In the genomic region with DNA sequence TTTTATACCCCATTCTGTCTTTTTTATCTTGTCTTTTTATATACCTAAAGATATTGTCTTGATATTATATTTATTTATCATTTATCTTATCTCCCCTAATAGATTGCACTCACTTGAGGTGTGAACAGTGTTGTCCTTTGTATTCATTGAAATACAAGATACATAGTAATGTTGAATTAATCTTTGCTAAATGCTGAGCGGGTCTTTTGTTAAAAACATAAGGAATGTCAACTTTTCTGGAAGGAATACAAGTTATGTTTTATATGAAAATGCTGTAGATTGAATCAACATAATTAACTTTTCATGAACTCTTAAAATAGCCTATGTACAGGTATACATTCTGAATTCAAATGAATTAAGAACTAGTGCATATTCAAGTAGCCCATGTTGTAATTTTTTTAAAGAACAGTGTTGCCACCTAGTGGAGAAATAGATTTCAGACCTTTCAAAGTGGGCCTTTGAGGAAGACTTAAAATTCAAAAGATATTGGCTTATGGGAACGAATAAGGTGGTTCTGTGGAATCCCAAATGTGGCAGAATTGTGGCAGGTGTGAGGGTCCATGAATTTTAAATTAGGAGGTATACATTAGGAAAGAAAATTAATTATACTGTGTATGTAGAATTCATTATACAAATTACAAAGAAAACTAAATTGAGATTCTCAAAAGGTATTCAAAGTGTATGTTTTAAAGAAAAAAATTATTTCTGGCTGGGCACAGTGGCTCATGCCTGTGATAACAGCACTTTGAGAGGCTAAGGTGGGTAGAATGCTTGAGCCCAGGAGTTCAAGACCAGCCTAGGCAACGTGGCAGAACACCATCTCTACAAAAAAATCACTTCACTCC, we compare ENCODE assay signal across 10 cellular contexts. TPM values are rescaled to one million over a fixed set of nuclear protein-coding genes. Genes with fewer than 3 reads are reported as not detected.
A peak's percentile ranks its signal among the peaks of the same experiment; 100 is the strongest.
DNase-seq lines count a peak whose midpoint lies in the region; TF ChIP-seq lines count a peak whose summit lies in the region.
"Had no signal": no experiment of that assay in that cellular context is flagged by ENCODE, and none has a peak within 500 bp of the region (broad histone marks: within the 10 kb centered on the region; RNA-seq: fewer than 3 reads in every experiment).

No MANE protein-coding gene starts in this region.

- CTCF ChIA-PET in SK-N-SH (lab: Yijun Ruan, JAX), result interaction anchor here (0.5 to 2.5 kb wide), 6 partner anchors 10 to 393 kb away, joined by 3 to 17 read pairs (median 3); a partner anchor contains a TSS

- H3K27ac ChIP-seq in cardiac muscle cell, result no peak overlapping the region
- H3K27ac ChIP-seq in SK-N-SH (ENCODE audit: low read depth in 2 of 2, low read length in 1 of 2), result no peak overlapping the region
- H3K27ac ChIP-seq in fibroblast of lung (ENCODE audit: insufficient read depth, low read length), result no peak overlapping the region

- H3K4me1 ChIP-seq in cardiac muscle cell (ENCODE audit: low read depth) (no peaks in the 10 kb centered on the region), SK-N-SH (ENCODE audit: control insufficient read depth in 1 of 2, insufficient read depth in 2 of 2, low read depth in 1 of 2, low read length in 1 of 2) (no peaks in the 10 kb centered on the region), fibroblast of lung (ENCODE audit: control insufficient read depth, extremely low read depth, insufficient read depth, low read length) (no peaks in the 10 kb centered on the region)

- H2AFZ ChIP-seq in SK-N-SH (ENCODE audit: low read depth), result no peak overlapping the region
- H2AFZ ChIP-seq in fibroblast of lung (ENCODE audit: low read length), result no peak overlapping the region

- peaks cover 17% of the 10 kb centered on the region for H3F3A ChIP-seq in SK-N-SH (replicated peaks; ENCODE audit: insufficient read depth)

- H3K9me2 ChIP-seq in SK-N-SH, result no peaks in the 10 kb centered on the region

- H3K36me3 Mint-ChIP-seq in progenitor cell of endocrine pancreas (ENCODE audit: insufficient read depth), result no peaks in the 10 kb centered on the region

- H3K27me3 ChIP-seq in cardiac muscle cell (no peaks in the 10 kb centered on the region), SK-N-SH (ENCODE audit: insufficient read depth) (no peaks in the 10 kb centered on the region), fibroblast of lung (ENCODE audit: control insufficient read depth, insufficient read depth, low read length) (no peaks in the 10 kb centered on the region)

- intact Hi-C loops in cardiac septum (cut with DNase I), result no loop called here

- TF ChIP-seq EP300 in SK-N-SH (IDR thresholded peaks at IDR 0.05; ENCODE audit: borderline replicate concordance in 1 of 2, low read depth in 1 of 2, low read length in 1 of 2), result no peak

- 69% methylated on average over 3 of the region's 3 CpGs for WGBS in SK-N-SH (ENCODE audit: low lambda C conversion rate)

- peak; percentile 73 for TF ChIP-seq RAD21 in SK-N-SH (IDR thresholded peaks at IDR 0.05; ENCODE audit: low read length)

- no peaks in the 10 kb centered on the region for H3K79me2 ChIP-seq in SK-N-SH (ENCODE audit: insufficient read depth)
- H3K79me2 ChIP-seq in fibroblast of lung (ENCODE audit: control insufficient read depth, insufficient read depth, low read length), result no peaks in the 10 kb centered on the region

- H3K4me2 ChIP-seq in SK-N-SH (no peak overlapping the region), fibroblast of lung (ENCODE audit: extremely low read depth, insufficient read depth, low read length) (no peak overlapping the region)

- H3K9me3 ChIP-seq in cardiac muscle cell (ENCODE audit: low read depth), result no peaks in the 10 kb centered on the region
- H3K9me3 ChIP-seq in SK-N-SH, result no peaks in the 10 kb centered on the region
- no peaks in the 10 kb centered on the region for H3K9me3 ChIP-seq in fibroblast of lung (ENCODE audit: control insufficient read depth, insufficient read depth, low read depth, low read length)

- H3K4me3 Mint-ChIP-seq in progenitor cell of endocrine pancreas (ENCODE audit: low read depth), result no peak overlapping the region
- H3K4me3 Mint-ChIP-seq: central memory CD8-positive, alpha-beta T cell; stimulated activated naive CD8-positive, alpha-beta T cell treated with anti-CD3 and anti-CD28 coated beads, Interleukin-15, Interleukin-2, amounts not matched to agents 100 ng/mL and 50 ng/mL, for 24 hours had no signal

- H4K20me1 ChIP-seq in SK-N-SH (ENCODE audit: insufficient read depth) (no peaks in the 10 kb centered on the region), fibroblast of lung (ENCODE audit: control insufficient read depth, extremely low read depth, insufficient read depth, low read length) (no peaks in the 10 kb centered on the region)

- peak; percentile 53 to 69 for DNase-seq in cardiac muscle cell (ENCODE audit: low read depth in 1 of 2, low spot score in 1 of 2)
- no peak for DNase-seq in cardiac septum (ENCODE audit: low spot score)
- DNase-seq in NCI-H1092 (lab: John Stamatoyannopoulos, UW), result peak; percentile 31
- DNase-seq in SK-N-SH, result peak; percentile 53
- peak; percentile 46 to 76 for DNase-seq in fibroblast of lung (ENCODE audit: low read depth in 2 of 2)
- no peak for DNase-seq in progenitor cell of endocrine pancreas (ENCODE audit: low spot score, unreplicated experiment)
- no peak for DNase-seq in stimulated activated naive CD4-positive, alpha-beta T cell treated with Interleukin-2 at 50 U/mL for 16 hours (lab: John Stamatoyannopoulos, UW)
- no peak for DNase-seq in occipital lobe (lab: John Stamatoyannopoulos, UW)

- no peaks in the 10 kb centered on the region for H3K9me3 Mint-ChIP-seq in progenitor cell of endocrine pancreas (ENCODE audit: low read depth)
- H3K9me3 Mint-ChIP-seq: central memory CD8-positive, alpha-beta T cell; stimulated activated naive CD8-positive, alpha-beta T cell treated with anti-CD3 and anti-CD28 coated beads, Interleukin-15, Interleukin-2, amounts not matched to agents 100 ng/mL and 50 ng/mL, for 24 hours had no signal

- POLR2A ChIA-PET in SK-N-SH (lab: Yijun Ruan, JAX), result no interaction called here

- H3K9ac ChIP-seq in SK-N-SH, result no peak overlapping the region
- no peak overlapping the region for H3K9ac ChIP-seq in fibroblast of lung (ENCODE audit: insufficient read depth, low read length)

- TF ChIP-seq CTCF in cardiac muscle cell (IDR thresholded peaks at IDR 0.05; ENCODE audit: low read depth, low read length) (peak; percentile 52), SK-N-SH (IDR thresholded peaks at IDR 0.05) (peak; percentile 79), fibroblast of lung (conservative IDR thresholded peaks at IDR 0.05 in 1 of 2, IDR thresholded peaks at IDR 0.05 in 1 of 2; ENCODE audit: low read depth in 1 of 2, low read length in 2 of 2) (peak; percentile 20 to 55), progenitor cell of endocrine pancreas (IDR thresholded peaks at IDR 0.05; ENCODE audit: unreplicated experiment) (peak; percentile 76)

- H3K4me3 ChIP-seq in cardiac muscle cell (no peak overlapping the region), SK-N-SH (ENCODE audit: low read depth in 2 of 2, low read length in 1 of 2) (no peak overlapping the region; a peak in 1 of 4 replicates), fibroblast of lung (replicated peaks in 1 of 4; ENCODE audit: control extremely low read depth in 1 of 4, insufficient read depth in 1 of 4, low read depth in 3 of 4, low read length in 4 of 4) (no peak overlapping the region)

- H3K36me3 ChIP-seq in cardiac muscle cell (peaks cover 4% of the 10 kb centered on the region), SK-N-SH (replicated peaks in 1 of 2; ENCODE audit: control insufficient read depth in 1 of 2, insufficient read depth in 2 of 2, low read length in 1 of 2) (peaks cover 0 to 6% of the 10 kb centered on the region in 2 experiments), fibroblast of lung (ENCODE audit: control insufficient read depth, insufficient read depth, low read length) (no peaks in the 10 kb centered on the region)

- no peaks in the 10 kb centered on the region for H3K4me1 Mint-ChIP-seq in progenitor cell of endocrine pancreas (ENCODE audit: low read depth)
- H3K4me1 Mint-ChIP-seq: central memory CD8-positive, alpha-beta T cell had no signal

- no peaks in the 10 kb centered on the region for H3K27me3 Mint-ChIP-seq in progenitor cell of endocrine pancreas
- H3K27me3 Mint-ChIP-seq: central memory CD8-positive, alpha-beta T cell; stimulated activated naive CD8-positive, alpha-beta T cell treated with anti-CD3 and anti-CD28 coated beads, Interleukin-15, Interleukin-2, amounts not matched to agents 100 ng/mL and 50 ng/mL, for 24 hours had no signal

- no peak overlapping the region for H3K27ac Mint-ChIP-seq in progenitor cell of endocrine pancreas
- H3K27ac Mint-ChIP-seq: stimulated activated naive CD8-positive, alpha-beta T cell treated with anti-CD3 and anti-CD28 coated beads, Interleukin-15, Interleukin-2, amounts not matched to agents 100 ng/mL and 50 ng/mL, for 24 hours had no signal

RNA-seq across cellular contexts. Expression of a gene that starts 19.1 kb away (rescaled TPM):
- 5.0 and 7.6 TPM in 2 replicates for total RNA-seq in cardiac muscle cell
- 6.1 and 10.6 TPM in 2 replicates for polyA plus RNA-seq in cardiac muscle cell
- total RNA-seq in cardiac septum, result 3.9 TPM
- polyA plus RNA-seq in SK-N-SH (2012; rRNA removed), result 1.9 and 2.1 TPM in 2 replicates
- 2.9 and 3.5 TPM in 2 replicates for polyA plus RNA-seq in SK-N-SH (2012; cell fraction: cytosol; rRNA removed)
- 1.0 and 2.9 TPM in 2 replicates for polyA plus RNA-seq in SK-N-SH (2012; cell fraction: nucleus; rRNA removed)
- total RNA-seq in fibroblast of lung, result 3.8 and 4.4 TPM in 2 replicates
- polyA plus RNA-seq in fibroblast of lung, result 3.0 and 7.8 TPM in 2 replicates
- 3.1 and 7.5 TPM in 2 replicates for polyA plus RNA-seq in fibroblast of lung (2012)
- 0.12 TPM in 1 of 2 replicates, not detected in the other for polyA minus RNA-seq in fibroblast of lung (ENCODE audit: low replicate concordance)
- total RNA-seq in progenitor cell of endocrine pancreas, result 4.5 and 5.6 TPM in 2 replicates
- total RNA-seq in occipital lobe, result 8.9 TPM

RNA-seq across cellular contexts. Expression of a gene that starts 19.1 kb away (rescaled TPM):
- total RNA-seq in cardiac muscle cell, result 6.2 and 7.4 TPM in 2 replicates
- polyA plus RNA-seq in cardiac muscle cell, result 8.6 and 12.3 TPM in 2 replicates
- total RNA-seq in cardiac septum, result 8.8 TPM
- 5.5 and 8.0 TPM in 2 replicates for polyA plus RNA-seq in SK-N-SH (2012; rRNA removed)
- polyA plus RNA-seq in SK-N-SH (2012; cell fraction: cytosol; rRNA removed), result 6.0 and 6.4 TPM in 2 replicates
- 6.6 and 12.7 TPM in 2 replicates for polyA plus RNA-seq in SK-N-SH (2012; cell fraction: nucleus; rRNA removed)
- 6.7 and 9.6 TPM in 2 replicates for total RNA-seq in fibroblast of lung
- polyA plus RNA-seq in fibroblast of lung, result 11.5 and 13.7 TPM in 2 replicates
- 7.9 and 9.0 TPM in 2 replicates for polyA plus RNA-seq in fibroblast of lung (2012)
- 4.7 and 8.2 TPM in 2 replicates for polyA minus RNA-seq in fibroblast of lung (ENCODE audit: low replicate concordance)
- 13.9 and 14.2 TPM in 2 replicates for total RNA-seq in progenitor cell of endocrine pancreas
- total RNA-seq in occipital lobe, result 6.4 TPM

RNA-seq across cellular contexts. Expression of a gene that starts 46.0 kb away (rescaled TPM):
- 43.0 and 55.5 TPM in 2 replicates for total RNA-seq in cardiac muscle cell
- 53.7 and 95.8 TPM in 2 replicates for polyA plus RNA-seq in cardiac muscle cell
- 67.8 TPM for total RNA-seq in cardiac septum
- 9.4 and 12.9 TPM in 2 replicates for polyA plus RNA-seq in SK-N-SH (2012; rRNA removed)
- polyA plus RNA-seq in SK-N-SH (2012; cell fraction: cytosol; rRNA removed), result 10.8 and 12.6 TPM in 2 replicates
- polyA plus RNA-seq in SK-N-SH (2012; cell fraction: nucleus; rRNA removed), result 3.7 and 6.9 TPM in 2 replicates
- total RNA-seq in fibroblast of lung, result 19.5 and 38.6 TPM in 2 replicates
- 16.2 and 21.7 TPM in 2 replicates for polyA plus RNA-seq in fibroblast of lung
- polyA plus RNA-seq in fibroblast of lung (2012), result 8.4 and 9.2 TPM in 2 replicates
- polyA minus RNA-seq in fibroblast of lung (ENCODE audit: low replicate concordance), result 8.9 and 9.2 TPM in 2 replicates
- 55.4 and 57.3 TPM in 2 replicates for total RNA-seq in progenitor cell of endocrine pancreas
- 28.7 TPM for total RNA-seq in occipital lobe

RNA-seq across cellular contexts. Expression of a gene that starts 46.5 kb away (rescaled TPM):
- 7.0 and 8.1 TPM in 2 replicates for total RNA-seq in cardiac muscle cell
- 12.6 and 14.4 TPM in 2 replicates for polyA plus RNA-seq in cardiac muscle cell
- total RNA-seq in cardiac septum, result 7.4 TPM
- polyA plus RNA-seq in SK-N-SH (2012; rRNA removed), result 4.9 and 5.9 TPM in 2 replicates
- polyA plus RNA-seq in SK-N-SH (2012; cell fraction: cytosol; rRNA removed), result 8.1 and 8.7 TPM in 2 replicates
- 2.9 and 4.1 TPM in 2 replicates for polyA plus RNA-seq in SK-N-SH (2012; cell fraction: nucleus; rRNA removed)
- total RNA-seq in fibroblast of lung, result 8.2 and 11.9 TPM in 2 replicates
- polyA plus RNA-seq in fibroblast of lung, result 7.5 and 9.5 TPM in 2 replicates
- polyA plus RNA-seq in fibroblast of lung (2012), result 5.1 and 6.6 TPM in 2 replicates
- polyA minus RNA-seq in fibroblast of lung (ENCODE audit: low replicate concordance), result 2.0 and 4.9 TPM in 2 replicates
- 13.4 and 14.3 TPM in 2 replicates for total RNA-seq in progenitor cell of endocrine pancreas
- total RNA-seq in occipital lobe, result 14.3 TPM

Comparison
In these comparisons a context has a peak if more than half of its experiments do, and no peak if none do; other contexts are left out.
1. DNase-seq: peak in cardiac muscle cell (2 of 2), NCI-H1092 (single experiment), SK-N-SH (single experiment) and fibroblast of lung (2 of 2); none in cardiac septum (single experiment), progenitor cell of endocrine pancreas (single experiment), stimulated activated naive CD4-positive, alpha-beta T cell treated with Interleukin-2 at 50 U/mL for 16 hours (single experiment) and occipital lobe (single experiment).
2. Peak in every context shown above with its lines, with median percentiles within 50 percentile points of each other: CTCF ChIP-seq.